Comparison of ENCODE assay signal across 23 cellular contexts in genomic region chr2:12618576-12618975, GRCh38.
"Had no signal": no experiment of that assay in that cellular context is flagged by ENCODE, and none has a peak within 500 bp of the region (broad histone marks: within the 10 kb centered on the region; RNA-seq: fewer than 3 reads in every experiment).

No MANE protein-coding gene starts in this region.

- H3K9me3 ChIP-seq: SJSA1 had no signal

- H3K36me3 ChIP-seq: SJSA1 had no signal

- H3K9ac ChIP-seq: KMS-11 had no signal

- H3K36me3 Mint-ChIP-seq: activated naive CD8-positive, alpha-beta T cell treated with anti-CD3 and anti-CD28 coated beads, Interleukin-2, amount 10 ng/mL, durations not matched to agents 7 days and 5 days had no signal

- H3K4me2 ChIP-seq: KMS-11 had no signal

- H3K4me3 Mint-ChIP-seq: activated B cell treated with CpG ODN at 0.5 μM for 24 hours; activated CD4-positive, alpha-beta T cell treated with anti-CD3 and anti-CD28 coated beads, Interleukin-2, amount 10 ng/mL, durations not matched to agents 24 days and 14 days; activated naive CD8-positive, alpha-beta T cell treated with anti-CD3 and anti-CD28 coated beads, Interleukin-2, amount 10 ng/mL, durations not matched to agents 7 days and 5 days; activated T-cell treated with anti-CD3 and anti-CD28 coated beads, Interleukin-2, amount 50 U/mL, for 4 hours; T-helper 1 cell treated with Interleukin-12 subunit alpha and Interleukin-12 subunit beta and Interleukin-4 antibody, amounts not matched to agents 30 μg/mL and 1 μg/mL, for 36 hours had no signal

- ATAC-seq: activated T-cell treated with anti-CD3 and anti-CD28 coated beads, Interleukin-2, amount 50 U/mL, for 4 hours; PC-3 had no signal

- H3K27ac Mint-ChIP-seq: activated B cell treated with CpG ODN at 0.5 μM for 24 hours; activated CD4-positive, alpha-beta T cell treated with anti-CD3 and anti-CD28 coated beads, Interleukin-2, amount 10 ng/mL, durations not matched to agents 24 days and 14 days; activated naive CD8-positive, alpha-beta T cell treated with anti-CD3 and anti-CD28 coated beads, Interleukin-2, amount 10 ng/mL, durations not matched to agents 7 days and 5 days; T-helper 1 cell treated with Interleukin-12 subunit alpha and Interleukin-12 subunit beta and Interleukin-4 antibody, amounts not matched to agents 30 μg/mL and 1 μg/mL, for 36 hours had no signal

- H3K27me3 ChIP-seq: SJSA1 had no signal

- H3K9me3 Mint-ChIP-seq: activated B cell treated with CpG ODN at 0.5 μM for 24 hours; activated naive CD8-positive, alpha-beta T cell treated with anti-CD3 and anti-CD28 coated beads, Interleukin-2, amount 10 ng/mL, durations not matched to agents 7 days and 5 days; activated T-cell treated with anti-CD3 and anti-CD28 coated beads, Interleukin-2, amount 50 U/mL, for 4 hours; T-helper 1 cell treated with Interleukin-12 subunit alpha and Interleukin-12 subunit beta and Interleukin-4 antibody, amounts not matched to agents 30 μg/mL and 1 μg/mL, for 36 hours had no signal

- H3K4me3 ChIP-seq: SJSA1 had no signal

- H3K27ac ChIP-seq: KMS-11, SJSA1 had no signal

- H3K4me1 ChIP-seq: SJSA1 had no signal

- H3K27me3 Mint-ChIP-seq: activated naive CD8-positive, alpha-beta T cell treated with anti-CD3 and anti-CD28 coated beads, Interleukin-2, amount 10 ng/mL, durations not matched to agents 7 days and 5 days had no signal

- DNase-seq: activated B cell treated with CpG ODN at 0.5 μM for 24 hours; activated CD4-positive, alpha-beta T cell treated with anti-CD3 and anti-CD28 coated beads for 1 hour; activated CD4-positive, alpha-beta T cell treated with anti-CD3 and anti-CD28 coated beads, Interleukin-2, amount 10 ng/mL, durations not matched to agents 24 days and 14 days; activated CD4-positive, alpha-beta T cell treated with anti-CD3 and anti-CD28 coated beads, Interleukin-2, amount 50 U/mL, for 48 hours; activated effector memory CD4-positive, alpha-beta T cell treated with anti-CD3 and anti-CD28 coated beads, Interleukin-2, amount 50 U/mL, for 16 hours; activated naive CD4-positive, alpha-beta T cell treated with Interleukin-2 at 50 U/mL for 16 hours; activated naive CD8-positive, alpha-beta T cell treated with anti-CD3 and anti-CD28 coated beads, Interleukin-2, amount 10 ng/mL, durations not matched to agents 7 days and 5 days; activated T-cell treated with anti-CD3 and anti-CD28 coated beads, Interleukin-2, amount 50 U/mL, for 4 hours; aorta; central memory CD4-positive, alpha-beta T cell; NCI-H1105 treated with DMSO at 0.1 percent for 48 hours; NCI-H1436 treated with DMSO at 0.1 percent for 48 hours; NCI-H187; NCI-H2081; NCI-H510A treated with DMSO at 0.1 percent for 48 hours; NCI-H69; NK-92 treated with Interleukin-12 subunit alpha and Interleukin-12 subunit beta, amount 100 ng/mL, for 24 hours; PC-3; SHP77; T-helper 9 cell had no signal
